ENCODE assay signal across 8 cellular contexts in genomic region chr14:96117101-96117897, GRCh38.
DNase-seq lines count a peak whose midpoint lies in the region; ATAC-seq and TF ChIP-seq lines count a peak whose summit lies in the region.

No MANE protein-coding gene starts in this region.

- peak; percentile 59 for DNase-seq in DMS153 (lab: John Stamatoyannopoulos, UW)
- DNase-seq in DMS153 treated with DMSO at 0.1 percent for 48 hours (lab: John Stamatoyannopoulos, UW; ENCODE audit: unreplicated experiment): no peak
- peak; percentile 28 for DNase-seq in NCI-H1436 (lab: John Stamatoyannopoulos, UW)
- DNase-seq in T-cell: peak in 15 of 34 experiments; percentile 3 to 41 (median 13)
- DNase-seq in mesothelial cell of epicardium (ENCODE audit: low spot score in 2 of 2, unreplicated experiment in 2 of 2): peak in 1 of 2 experiments; percentile 55
- no peak for DNase-seq in GDM1 (lab: John Stamatoyannopoulos, UW)

- H3K4me1 Mint-ChIP-seq in T-cell (peaks cover 18 to 36% (median 27%) of the 10 kb centered on the region in 3 donors), mesothelial cell of epicardium (peaks cover 57% of the 10 kb centered on the region)

- POLR2A ChIA-PET in T-cell (lab: Charles Lee): no interaction called here

- H3K4me3 Mint-ChIP-seq in T-cell (peak overlapping the region in 1 of 3 donors; percentile 35), mesothelial cell of epicardium (no peak overlapping the region)

- no peak for TF ChIP-seq CTCF in mesothelial cell of epicardium (IDR thresholded peaks at IDR 0.05; ENCODE audit: unreplicated experiment)

- H3K9me3 Mint-ChIP-seq in T-cell: peaks cover 0 to 7% (median 0%) of the 10 kb centered on the region in 3 donors
- peaks cover 16% of the 10 kb centered on the region for H3K9me3 Mint-ChIP-seq in mesothelial cell of epicardium

- H3K27me3 Mint-ChIP-seq in T-cell: peaks cover 3 to 4% of the 10 kb centered on the region in 2 donors
- H3K27me3 Mint-ChIP-seq in mesothelial cell of epicardium (ENCODE audit: low read depth): no peaks in the 10 kb centered on the region

- H3K36me3 Mint-ChIP-seq in T-cell (no peaks in the 10 kb centered on the region), mesothelial cell of epicardium (peaks cover 9% of the 10 kb centered on the region)

- peak; percentile 48 to 86 (median 80) for ATAC-seq in T-cell (replicated peaks in 1 of 4)
- no peak for ATAC-seq in HG02885 (IDR thresholded peaks at IDR 0.05; ENCODE audit: poor library complexity, unreplicated experiment)
- ATAC-seq in GM19455 (IDR thresholded peaks at IDR 0.05; ENCODE audit: unreplicated experiment): no peak

- H3K27ac Mint-ChIP-seq in T-cell: peak overlapping the region; percentile 82 to 87
- peak overlapping the region; percentile 94 for H3K27ac Mint-ChIP-seq in mesothelial cell of epicardium

- CTCF ChIA-PET in T-cell (lab: Charles Lee): interaction anchor here (0.6 kb wide), 2 partner anchors 16 to 118 kb away, joined by 3 to 4 read pairs; no protein-coding TSS in a partner anchor

Comparison
In these comparisons a context has a peak if more than half of its experiments do, and no peak if none do; other contexts are left out.
1. DNase-seq: peak in DMS153 (single experiment) and NCI-H1436 (single experiment); none in DMS153 treated with DMSO at 0.1 percent for 48 hours (single experiment) and GDM1 (single experiment).
2. ATAC-seq: peak in T-cell (4 of 4); none in HG02885 (single experiment) and GM19455 (single experiment).